Comparison of ENCODE assay signal across 19 cellular contexts in the genomic region with DNA sequence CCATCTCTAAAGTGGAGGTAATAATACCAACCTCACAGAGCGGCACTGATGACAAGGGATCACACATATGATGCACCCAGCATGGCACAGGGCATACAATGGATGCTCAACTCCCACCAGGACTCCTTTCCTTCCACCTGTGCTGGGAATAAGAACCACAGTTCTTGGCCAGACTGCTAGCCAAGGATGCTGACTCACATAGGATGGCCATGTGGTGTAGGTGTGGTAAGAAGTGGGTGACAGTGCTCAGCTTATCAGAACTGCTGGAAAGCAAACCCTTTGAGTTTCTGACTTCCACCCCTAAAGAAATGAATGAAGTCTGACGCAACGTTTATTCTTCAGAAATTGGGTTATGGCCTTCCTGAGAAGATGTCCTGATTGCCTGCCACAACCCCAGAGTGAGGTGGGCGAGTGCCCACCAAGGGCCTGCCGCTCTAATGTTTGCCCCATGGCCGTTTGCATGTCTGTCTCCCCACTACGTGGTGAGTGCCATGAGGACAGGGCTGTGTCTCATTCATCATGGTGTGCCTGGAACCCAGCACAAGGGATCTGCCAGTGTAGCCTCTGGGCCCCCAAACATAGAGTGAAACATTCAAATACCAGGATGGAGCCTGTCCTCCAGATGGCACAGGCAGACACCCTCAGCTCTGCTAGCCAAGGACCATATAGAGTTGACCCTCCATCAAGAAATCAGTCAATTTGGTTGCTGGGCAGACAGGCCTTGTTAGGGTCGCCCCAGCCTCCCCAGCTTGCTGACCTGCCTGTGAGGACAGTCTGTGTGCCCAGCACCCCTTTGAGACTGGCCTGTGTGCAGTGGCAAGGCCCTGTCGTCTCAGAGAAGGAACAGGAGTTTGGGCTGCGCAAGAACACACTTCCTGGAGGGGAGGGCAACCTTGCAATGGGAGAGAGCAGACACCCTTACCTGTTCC. TPM values are rescaled to one million over a fixed set of nuclear protein-coding genes. Genes with fewer than 3 reads are reported as not detected.
"Had no signal": no experiment of that assay in that cellular context is flagged by ENCODE, and none has a peak within 500 bp of the region (broad histone marks: within the 10 kb centered on the region; RNA-seq: fewer than 3 reads in every experiment).

No MANE protein-coding gene starts in this region.

- H3K9me3 ChIP-seq: esophagus squamous epithelium, ovary, vagina had no signal

- ATAC-seq: activated CD8-positive, alpha-beta memory T cell treated with anti-CD3 and anti-CD28 coated beads, Interleukin-2, amount 10 ng/mL, durations not matched to agents 7 days and 5 days had no signal

- H3K36me3 ChIP-seq: ascending aorta, esophagus squamous epithelium, left ventricle myocardium inferior, ovary, tibial artery, vagina had no signal

- H3K4me1 ChIP-seq: ascending aorta, esophagus squamous epithelium, left ventricle myocardium inferior, tibial artery, vagina had no signal

- H3K27me3 ChIP-seq: ascending aorta, esophagus squamous epithelium, ovary, tibial artery, vagina had no signal

- H3K27ac ChIP-seq: ascending aorta, esophagus squamous epithelium, left ventricle myocardium inferior, ovary, tibial artery, vagina had no signal

- DNase-seq: activated CD4-positive, alpha-beta T cell treated with anti-CD3 and anti-CD28 coated beads, Interleukin-2, amount 50 U/mL, for 48 hours; activated CD8-positive, alpha-beta memory T cell treated with anti-CD3 and anti-CD28 coated beads, Interleukin-2, amount 10 ng/mL, durations not matched to agents 7 days and 5 days; activated gamma-delta T cell treated with Interleukin-2 at 50 U/mL for 16 hours; activated naive CD8-positive, alpha-beta T cell treated with anti-CD3 and anti-CD28 coated beads, Interleukin-2, amount 10 ng/mL, durations not matched to agents 7 days and 5 days; activated T-cell treated with anti-CD3 and anti-CD28 coated beads, Interleukin-2, amount 50 U/mL, for 24 hours; caudate nucleus; cortex of kidney; esophagus squamous epithelium; foreskin melanocyte; left ventricle myocardium inferior; mesendoderm; ovary; stimulated activated CD4-positive, alpha-beta T cell treated with anti-CD3 and anti-CD28 coated beads, Interleukin-15, amount 100 ng/mL, for 24 hours; stimulated activated CD4-positive, alpha-beta T cell treated with anti-CD3 and anti-CD28 coated beads, Interleukin-4, amount 100 ng/mL, for 24 hours; tibial artery had no signal

- H3K4me3 ChIP-seq: ascending aorta, esophagus squamous epithelium, left ventricle myocardium inferior, ovary, tibial artery, vagina had no signal

RNA-seq across cellular contexts. Expression of gene SLCO2A1, which starts 57.6 kb away (rescaled TPM):
- total RNA-seq: activated CD8-positive, alpha-beta memory T cell treated with anti-CD3 and anti-CD28 coated beads, Interleukin-2, amount 10 ng/mL, durations not matched to agents 7 days and 5 days; activated naive CD8-positive, alpha-beta T cell treated with anti-CD3 and anti-CD28 coated beads, Interleukin-2, amount 10 ng/mL, durations not matched to agents 7 days and 5 days; T-helper 2 cell treated with Interferon-gamma antibody and Interleukin-4, amounts not matched to agents 100 ng/mL and 5 ng/mL, for 36 hours had no signal
- polyA plus RNA-seq: neural cell had no signal
